Comparison of ENCODE assay signal across 18 cellular contexts in the genomic region with DNA sequence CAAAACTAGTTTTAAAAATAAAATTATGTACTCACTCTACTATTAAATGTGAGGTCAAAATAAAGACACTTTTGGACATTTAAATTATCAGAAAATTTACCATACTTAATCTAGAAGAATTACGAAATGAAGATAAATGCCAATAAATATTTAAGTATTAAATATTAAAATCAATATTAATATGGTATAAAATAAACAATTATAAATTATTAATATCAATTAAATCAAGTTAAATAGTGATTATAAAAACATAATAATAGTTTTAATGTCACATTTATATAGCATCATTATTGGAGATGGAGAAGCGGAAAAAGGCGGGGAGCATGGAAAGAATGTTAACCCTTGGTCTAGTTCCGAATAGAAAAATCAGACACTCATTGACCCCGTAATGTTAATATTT.
DNase-seq lines count a peak whose midpoint lies in the region; ATAC-seq, FAIRE-seq and TF ChIP-seq lines count a peak whose summit lies in the region.
"Had no signal": no experiment of that assay in that cellular context is flagged by ENCODE, and none has a peak within 500 bp of the region (broad histone marks: within the 10 kb centered on the region; RNA-seq: fewer than 3 reads in every experiment).

No MANE protein-coding gene starts in this region.

- H3K27me3 Mint-ChIP-seq in Caco-2 (ENCODE audit: insufficient read depth, unreplicated experiment): no peaks in the 10 kb centered on the region
- H3K27me3 Mint-ChIP-seq: CD4-positive, CD25-positive, alpha-beta regulatory T cell had no signal

- H3K27ac Mint-ChIP-seq in Caco-2 (ENCODE audit: unreplicated experiment): no peak overlapping the region
- H3K27ac Mint-ChIP-seq: CD4-positive, CD25-positive, alpha-beta regulatory T cell had no signal

- H3K27me3 ChIP-seq in Caco-2 (replicated peaks; ENCODE audit: control insufficient read depth, insufficient read depth, low read length): no peaks in the 10 kb centered on the region
- H3K27me3 ChIP-seq in smooth muscle cell (ENCODE audit: low read depth): no peaks in the 10 kb centered on the region
- no peaks in the 10 kb centered on the region for H3K27me3 ChIP-seq in gastroesophageal sphincter
- H3K27me3 ChIP-seq: BLaER1 treated with 17β-estradiol and CSF1 and Interleukin-3, amounts not matched to agents 10 nM and 100 nM had no signal

- H3K4me1 Mint-ChIP-seq in Caco-2 (ENCODE audit: low read depth, unreplicated experiment): no peaks in the 10 kb centered on the region
- H3K4me1 Mint-ChIP-seq: CD4-positive, CD25-positive, alpha-beta regulatory T cell had no signal

- WGBS in smooth muscle cell (ENCODE audit: low lambda C conversion rate): 76% methylated on average over 5 of the region's 5 CpGs
- WGBS in gastroesophageal sphincter (ENCODE audit: low coverage in 1 of 2), 2 donors: 76 to 78% methylated on average over 4 to 5 of the region's 5 CpGs

- intact Hi-C loops in Caco-2 (cut with micrococcal nuclease; ENCODE audit: unreplicated experiment): no loop called here

- TF ChIP-seq EP300 in gastroesophageal sphincter (IDR thresholded peaks at IDR 0.05): no peak

- no peak for TF ChIP-seq POLR2A in gastroesophageal sphincter (IDR thresholded peaks at IDR 0.05)

- ATAC-seq in gastroesophageal sphincter: no peak
- ATAC-seq: HCT116 had no signal

- BruUV-seq in Caco-2 (replicated peaks; lab: Mats Ljungman, UMichigan): TSS peak; percentile 21

- no peaks in the 10 kb centered on the region for H4K20me1 ChIP-seq in smooth muscle cell (ENCODE audit: low read depth)
- H4K20me1 ChIP-seq: BLaER1 treated with 17β-estradiol and CSF1 and Interleukin-3, amounts not matched to agents 10 nM and 100 nM had no signal

- H3K4me3 ChIP-seq in Caco-2 (ENCODE audit: low read depth, low read length) (no peak overlapping the region), smooth muscle cell (no peak overlapping the region), gastroesophageal sphincter (no peak overlapping the region)
- H3K4me3 ChIP-seq: BLaER1 treated with 17β-estradiol and CSF1 and Interleukin-3, amounts not matched to agents 10 nM and 100 nM; GM23248 had no signal

- FAIRE-seq in TTC549 (lab: Jason Lieb, UNC) (peak; percentile 50), frontal cortex (lab: Jason Lieb, UNC) (peak; percentile 95), GM19239 (lab: Jason Lieb, UNC) (no peak)
- FAIRE-seq: GM12891, H54 had no signal

- H3K79me2 ChIP-seq in smooth muscle cell (ENCODE audit: low read depth): no peaks in the 10 kb centered on the region

- POLR2A ChIA-PET in Caco-2 (lab: Charles Lee): no interaction called here

- H3K27ac ChIP-seq in smooth muscle cell (ENCODE audit: low read depth) (no peak overlapping the region), gastroesophageal sphincter (no peak overlapping the region)
- H3K27ac ChIP-seq: BLaER1 treated with 17β-estradiol and CSF1 and Interleukin-3, amounts not matched to agents 10 nM and 100 nM; GM23248 had no signal

- H3K36me3 Mint-ChIP-seq in Caco-2 (ENCODE audit: insufficient read depth, unreplicated experiment): no peaks in the 10 kb centered on the region
- H3K36me3 Mint-ChIP-seq: CD4-positive, CD25-positive, alpha-beta regulatory T cell had no signal

- CTCF ChIA-PET in Caco-2 (lab: Charles Lee): no interaction called here

- DNase-seq in Caco-2 (no peak), frontal cortex (ENCODE audit: low spot score in 2 of 2) (no peak), smooth muscle cell (lab: John Stamatoyannopoulos, UW; ENCODE audit: unreplicated experiment) (no peak), GM19239 (ENCODE audit: insufficient read length, low spot score) (no peak), SW 1271 (lab: John Stamatoyannopoulos, UW) (no peak)
- DNase-seq: 8988T; ACHN; Calu3; CD4-positive, CD25-positive, alpha-beta regulatory T cell; DMS 273 treated with DMSO at 0.1 percent for 48 hours; GM23248; IMR-90 had no signal

- no peak overlapping the region for H3K4me2 ChIP-seq in smooth muscle cell
- H3K4me2 ChIP-seq: BLaER1 treated with 17β-estradiol and CSF1 and Interleukin-3, amounts not matched to agents 10 nM and 100 nM had no signal

- H3K4me3 Mint-ChIP-seq in Caco-2 (ENCODE audit: unreplicated experiment): no peak overlapping the region

- no peaks in the 10 kb centered on the region for H3F3A ChIP-seq in smooth muscle cell (ENCODE audit: low read depth)

- no peaks in the 10 kb centered on the region for H3K9me3 ChIP-seq in Caco-2
- H3K9me3 ChIP-seq in smooth muscle cell (replicated peaks; ENCODE audit: low read depth): no peaks in the 10 kb centered on the region
- no peaks in the 10 kb centered on the region for H3K9me3 ChIP-seq in gastroesophageal sphincter
- H3K9me3 ChIP-seq: BLaER1 treated with 17β-estradiol and CSF1 and Interleukin-3, amounts not matched to agents 10 nM and 100 nM had no signal

- H2AFZ ChIP-seq in smooth muscle cell (ENCODE audit: low read depth): peak overlapping the region; percentile 76
- H2AFZ ChIP-seq: GM23248 had no signal

- H3K4me1 ChIP-seq in Caco-2 (no peaks in the 10 kb centered on the region), smooth muscle cell (ENCODE audit: low read depth) (no peaks in the 10 kb centered on the region), gastroesophageal sphincter (no peaks in the 10 kb centered on the region)
- H3K4me1 ChIP-seq: BLaER1 treated with 17β-estradiol and CSF1 and Interleukin-3, amounts not matched to agents 10 nM and 100 nM had no signal

- H3K36me3 ChIP-seq in Caco-2 (ENCODE audit: control insufficient read depth, insufficient read depth, low read length) (no peaks in the 10 kb centered on the region), smooth muscle cell (ENCODE audit: low read depth) (no peaks in the 10 kb centered on the region), gastroesophageal sphincter (no peaks in the 10 kb centered on the region)
- H3K36me3 ChIP-seq: BLaER1 treated with 17β-estradiol and CSF1 and Interleukin-3, amounts not matched to agents 10 nM and 100 nM had no signal

- TF ChIP-seq CTCF in Caco-2 (IDR thresholded peaks at IDR 0.05; ENCODE audit: insufficient read depth in 1 of 2, low read depth in 1 of 2, low read length in 1 of 2, severe bottlenecking in 1 of 2, unreplicated experiment in 1 of 2) (no peak), smooth muscle cell (IDR thresholded peaks at IDR 0.05; ENCODE audit: borderline replicate concordance, insufficient read depth, poor library complexity, severe bottlenecking) (no peak), gastroesophageal sphincter (IDR thresholded peaks at IDR 0.05) (no peak)

- no peaks in the 10 kb centered on the region for H3K9me3 Mint-ChIP-seq in Caco-2 (ENCODE audit: unreplicated experiment)

- no peak overlapping the region for H3K9ac ChIP-seq in smooth muscle cell (ENCODE audit: low read depth)
- H3K9ac ChIP-seq: BLaER1 treated with 17β-estradiol and CSF1 and Interleukin-3, amounts not matched to agents 10 nM and 100 nM; GM23248 had no signal
